8 cellular contexts compared by ENCODE assay signal in the genomic region with DNA sequence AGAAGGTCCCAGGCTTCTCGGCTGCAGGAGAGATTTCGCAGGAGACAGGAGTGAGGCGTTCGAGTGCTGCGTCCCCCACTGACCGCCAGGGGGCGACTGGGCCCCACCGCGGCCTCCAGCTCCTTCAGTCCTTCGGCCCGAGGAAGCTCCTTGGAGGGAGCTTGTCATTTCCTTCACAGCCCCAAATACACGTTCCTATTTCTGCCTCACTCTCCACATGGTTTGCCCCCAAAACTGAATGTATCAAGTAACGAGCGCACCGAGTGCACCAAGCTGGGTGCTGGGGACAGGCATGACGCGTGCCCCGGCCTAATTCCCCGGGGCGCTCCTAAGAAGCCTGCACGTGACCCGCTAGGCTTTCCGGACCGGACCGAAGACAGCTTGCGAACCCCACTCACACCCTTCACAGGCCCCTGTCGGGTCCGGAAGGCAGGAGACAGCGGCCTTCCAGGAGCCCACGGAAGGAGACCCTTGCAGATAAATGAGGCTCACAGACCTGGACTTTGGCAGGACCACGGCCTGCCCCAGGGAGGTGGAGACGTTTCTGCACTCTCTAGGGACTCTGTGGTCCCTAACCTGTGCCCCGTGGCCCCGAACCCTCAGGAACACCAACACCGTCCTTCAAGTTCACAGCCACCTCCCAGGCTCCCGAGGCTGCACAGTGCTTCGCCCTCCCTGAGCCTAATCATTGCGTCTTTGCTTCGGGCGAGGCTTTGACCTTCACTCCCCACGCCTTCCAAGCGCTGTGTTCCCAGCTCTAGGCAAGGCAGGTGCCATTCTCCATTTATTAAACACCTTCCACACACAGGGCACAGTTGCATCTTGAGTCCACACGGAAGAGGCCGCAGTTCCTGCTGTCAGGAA. TPM values are rescaled to one million over a fixed set of nuclear protein-coding genes. Genes with fewer than 3 reads are reported as not detected.
DNase-seq lines count a peak whose midpoint lies in the region; ATAC-seq and TF ChIP-seq lines count a peak whose summit lies in the region.

No MANE protein-coding gene starts in this region.

- in situ Hi-C loops in ACHN (cut with HindIII; ENCODE audit: low pct_ligation_motif_present, low pct_unique_long_range_greater_than_20kb, low sequenced_read_pairs) (no loop called here), GM13976 (cut with MboI; ENCODE audit: low sequenced_read_pairs, unreplicated experiment) (no loop called here), mammary epithelial cell (cut with MboI; ENCODE audit: low sequenced_read_pairs in 2 of 2) (no loop called here)

- no peaks in the 10 kb centered on the region for H4K20me1 ChIP-seq in mammary epithelial cell (ENCODE audit: insufficient read depth, low read length)

- peaks cover 0 to 8% of the 10 kb centered on the region in 2 donors for H3K27me3 Mint-ChIP-seq in T-cell

- peak overlapping the region; percentile 74 for H2AFZ ChIP-seq in mammary epithelial cell (ENCODE audit: low read depth, low read length)

- H3K27me3 ChIP-seq in HUES6 (ENCODE audit: control insufficient read depth, insufficient read depth, low read length) (peaks cover 18% of the 10 kb centered on the region), mammary epithelial cell (ENCODE audit: insufficient read depth, low read length) (no peaks in the 10 kb centered on the region), kidney epithelial cell (ENCODE audit: control insufficient read depth, insufficient read depth, low read length) (no peaks in the 10 kb centered on the region)

- no peaks in the 10 kb centered on the region for H3K36me3 Mint-ChIP-seq in T-cell

- 71% methylated on average over 38 of the region's 44 CpGs for WGBS in mammary epithelial cell (ENCODE audit: low coverage, missing lambda C conversion rate)

- H3K36me3 ChIP-seq in HUES6 (ENCODE audit: control insufficient read depth, insufficient read depth, low read length), result no peaks in the 10 kb centered on the region
- no peaks in the 10 kb centered on the region for H3K36me3 ChIP-seq in mammary epithelial cell (ENCODE audit: insufficient read depth, low read length)
- no peaks in the 10 kb centered on the region for H3K36me3 ChIP-seq in kidney epithelial cell (ENCODE audit: control insufficient read depth, insufficient read depth, low read length)

- POLR2A ChIA-PET in T-cell (lab: Charles Lee), result no interaction called here

- no peak overlapping the region for H3K4me3 Mint-ChIP-seq in T-cell

- TF ChIP-seq CTCF in GM13976 (IDR thresholded peaks at IDR 0.05; ENCODE audit: borderline replicate concordance, control extremely low read depth, extremely low read depth, insufficient read depth, missing control alignments) (peak; percentile 90), mammary epithelial cell (conservative IDR thresholded peaks at IDR 0.05 in 1 of 2, IDR thresholded peaks at IDR 0.05 in 1 of 2; ENCODE audit: extremely low read depth in 1 of 2, insufficient read depth in 1 of 2, low read depth in 1 of 2, low read length in 2 of 2) (peak; percentile 92 to 95), kidney epithelial cell (IDR thresholded peaks at IDR 0.05; ENCODE audit: insufficient read depth, low read length, poor library complexity, severe bottlenecking) (peak; percentile 98)

- peak; percentile 45 to 68 (median 58) for ATAC-seq in T-cell (replicated peaks in 1 of 4)

- intact Hi-C loops in mammary epithelial cell (cut with micrococcal nuclease), result loop anchor here (1.0 to 5.0 kb wide), 3 partner anchors 42 to 340 kb away; no protein-coding TSS in a partner anchor

- H3K4me3 ChIP-seq in HUES6 (ENCODE audit: low read depth, low read length) (no peak overlapping the region), mammary epithelial cell (replicated peaks in 1 of 3; ENCODE audit: insufficient read depth in 1 of 3, low read depth in 2 of 3, low read length in 3 of 3) (no peak overlapping the region), kidney epithelial cell (ENCODE audit: low read depth, low read length) (no peak overlapping the region)

- H3K9ac ChIP-seq in HUES6 (ENCODE audit: low read length) (peak overlapping the region; percentile 21), mammary epithelial cell (ENCODE audit: insufficient read depth, low read length) (no peak overlapping the region)

- H3K4me2 ChIP-seq in mammary epithelial cell (ENCODE audit: insufficient read depth, low read depth, low read length), result peak overlapping the region; percentile 50

- DNase-seq in ACHN, result peak; percentile 47
- peak; percentile 90 for DNase-seq in GM13976 (ENCODE audit: low spot score)
- DNase-seq in T-cell, result peak in 16 of 34 experiments; percentile 6 to 31 (median 20)
- DNase-seq in mammary epithelial cell, result peak; percentile 38
- DNase-seq in kidney epithelial cell (ENCODE audit: low read depth), result no peak
- DNase-seq in stimulated activated CD4-positive, alpha-beta T cell treated with anti-CD3 and anti-CD28 coated beads, Interleukin-15, amount 100 ng/mL, for 48 hours (ENCODE audit: low read depth in 2 of 2), result peak; percentile 28 to 49
- DNase-seq in activated gamma-delta T cell treated with Interleukin-2 at 50 U/mL for 16 hours, result no peak

- H3K79me2 ChIP-seq in mammary epithelial cell (ENCODE audit: insufficient read depth, low read length), result no peaks in the 10 kb centered on the region

- no peaks in the 10 kb centered on the region for H3K9me3 Mint-ChIP-seq in T-cell

- H3K9me3 ChIP-seq in HUES6 (ENCODE audit: control insufficient read depth, insufficient read depth, low read depth, low read length), result no peaks in the 10 kb centered on the region
- H3K9me3 ChIP-seq in mammary epithelial cell (replicated peaks; ENCODE audit: insufficient read depth, low read length), result no peaks in the 10 kb centered on the region

- dilution Hi-C loops in mammary epithelial cell (cut with HindIII; ENCODE audit: low sequenced_read_pairs), result no loop called here

- peaks cover 0 to 1% (median 0%) of the 10 kb centered on the region in 3 donors for H3K4me1 Mint-ChIP-seq in T-cell

- H3K27ac Mint-ChIP-seq in T-cell, result no peak overlapping the region

- CTCF ChIA-PET in T-cell (lab: Charles Lee), result no interaction called here
- CTCF ChIA-PET in mammary epithelial cell (lab: Charles Lee; ENCODE audit: low non-redundant PET), result interaction anchor here (0.6 kb wide), 2 partner anchors 62 to 157 kb away, joined by 3 read pairs; no protein-coding TSS in a partner anchor

- BruUV-seq in mammary epithelial cell (replicated peaks; lab: Mats Ljungman, UMichigan), result no TSS peak

- no peak overlapping the region for H3K27ac ChIP-seq in HUES6 (ENCODE audit: low read depth, low read length)
- H3K27ac ChIP-seq in mammary epithelial cell (ENCODE audit: insufficient read depth, low read depth, low read length), result no peak overlapping the region

- H3K4me1 ChIP-seq in HUES6 (ENCODE audit: control insufficient read depth, insufficient read depth, low read length) (peaks cover 9% of the 10 kb centered on the region), mammary epithelial cell (ENCODE audit: insufficient read depth, low read length) (no peaks in the 10 kb centered on the region)

RNA-seq across cellular contexts. Expression of gene FAHD2A, which starts 13.0 kb away (rescaled TPM):
- 10 to 100 TPM; 26.4 to 34.9 (median 28.7) TPM for total RNA-seq in T-cell
- total RNA-seq in mammary epithelial cell, result 10 to 100 TPM; 23.8 to 26.8 TPM
- 30.1 TPM for polyA plus RNA-seq in mammary epithelial cell
- 62.2 TPM for polyA minus RNA-seq in mammary epithelial cell
- 47.4 and 55.9 TPM in 2 replicates for total RNA-seq in kidney epithelial cell

Comparison
In these comparisons a context has a peak if more than half of its experiments do, and no peak if none do; other contexts are left out.
1. DNase-seq: peak in ACHN (single experiment), GM13976 (single experiment), mammary epithelial cell (single experiment) and stimulated activated CD4-positive, alpha-beta T cell treated with anti-CD3 and anti-CD28 coated beads, Interleukin-15, amount 100 ng/mL, for 48 hours (2 of 2); none in kidney epithelial cell (single experiment) and activated gamma-delta T cell treated with Interleukin-2 at 50 U/mL for 16 hours (single experiment).
2. Peak in every context shown above with its lines, with median percentiles within 50 percentile points of each other: CTCF ChIP-seq.